11 cellular contexts compared by ENCODE assay signal in genomic region chr3:141230293-141230692, GRCh38. TPM values are rescaled to one million over a fixed set of nuclear protein-coding genes. Genes with fewer than 3 reads are reported as not detected.
DNase-seq lines count a peak whose midpoint lies in the region; ATAC-seq and TF ChIP-seq lines count a peak whose summit lies in the region.
"Had no signal": no experiment of that assay in that cellular context is flagged by ENCODE, and none has a peak within 500 bp of the region (broad histone marks: within the 10 kb centered on the region; RNA-seq: fewer than 3 reads in every experiment).

No MANE protein-coding gene starts in this region.

- peaks cover 4% of the 10 kb centered on the region for H3K9me3 Mint-ChIP-seq in T-helper 2 cell treated with Interferon-gamma antibody and Interleukin-4, amounts not matched to agents 5 μg/mL and 100 μg/mL, for 36 hours
- H3K9me3 Mint-ChIP-seq in activated naive CD8-positive, alpha-beta T cell treated with anti-CD3 and anti-CD28 coated beads, Interleukin-2, amount 50 U/mL, for 24 hours: no peaks in the 10 kb centered on the region
- H3K9me3 Mint-ChIP-seq in nephron progenitor cell: peaks cover 10% of the 10 kb centered on the region

- H3K27ac Mint-ChIP-seq in T-helper 2 cell treated with Interferon-gamma antibody and Interleukin-4, amounts not matched to agents 5 μg/mL and 100 μg/mL, for 36 hours: peak overlapping the region; percentile 98
- peak overlapping the region; percentile 95 for H3K27ac Mint-ChIP-seq in activated naive CD8-positive, alpha-beta T cell treated with anti-CD3 and anti-CD28 coated beads, Interleukin-2, amount 50 U/mL, for 24 hours
- no peak overlapping the region for H3K27ac Mint-ChIP-seq in nephron progenitor cell

- H3K4me1 Mint-ChIP-seq in T-helper 2 cell treated with Interferon-gamma antibody and Interleukin-4, amounts not matched to agents 5 μg/mL and 100 μg/mL, for 36 hours (ENCODE audit: low read depth): peaks cover 47% of the 10 kb centered on the region
- peaks cover 36% of the 10 kb centered on the region for H3K4me1 Mint-ChIP-seq in activated naive CD8-positive, alpha-beta T cell treated with anti-CD3 and anti-CD28 coated beads, Interleukin-2, amount 50 U/mL, for 24 hours
- H3K4me1 Mint-ChIP-seq in nephron progenitor cell: peaks cover 28% of the 10 kb centered on the region

- no peak for TF ChIP-seq CTCF in nephron progenitor cell (IDR thresholded peaks at IDR 0.05)

- ATAC-seq in activated naive CD8-positive, alpha-beta T cell treated with anti-CD3 and anti-CD28 coated beads, Interleukin-2, amount 50 U/mL, for 24 hours: no peak
- ATAC-seq in HG03442 (IDR thresholded peaks at IDR 0.05; ENCODE audit: unreplicated experiment) (no peak), GM19328 (IDR thresholded peaks at IDR 0.05; ENCODE audit: unreplicated experiment) (no peak)

- DNase-seq in T-helper 2 cell treated with Interferon-gamma antibody and Interleukin-4, amounts not matched to agents 5 μg/mL and 100 μg/mL, for 36 hours (ENCODE audit: low spot score): no peak
- no peak for DNase-seq in T-helper 2 cell
- no peak for DNase-seq in Jurkat, Clone E6-1 (ENCODE audit: low read depth, low spot score)
- no peak for DNase-seq in activated naive CD8-positive, alpha-beta T cell treated with anti-CD3 and anti-CD28 coated beads, Interleukin-2, amount 50 U/mL, for 24 hours
- no peak for DNase-seq in nephron progenitor cell
- DNase-seq in NCI-H226: no peak
- DNase-seq: cerebellar nuclear complex, hippocampal formation, left colon had no signal

- peaks cover 11% of the 10 kb centered on the region for H3K27me3 Mint-ChIP-seq in T-helper 2 cell treated with Interferon-gamma antibody and Interleukin-4, amounts not matched to agents 5 μg/mL and 100 μg/mL, for 36 hours (ENCODE audit: low read depth)
- H3K27me3 Mint-ChIP-seq in activated naive CD8-positive, alpha-beta T cell treated with anti-CD3 and anti-CD28 coated beads, Interleukin-2, amount 50 U/mL, for 24 hours: no peaks in the 10 kb centered on the region
- peaks cover 54% of the 10 kb centered on the region for H3K27me3 Mint-ChIP-seq in nephron progenitor cell (ENCODE audit: low read depth, poor library complexity)

- peak overlapping the region; percentile 94 for H3K4me3 Mint-ChIP-seq in T-helper 2 cell treated with Interferon-gamma antibody and Interleukin-4, amounts not matched to agents 5 μg/mL and 100 μg/mL, for 36 hours
- peak overlapping the region; percentile 86 for H3K4me3 Mint-ChIP-seq in activated naive CD8-positive, alpha-beta T cell treated with anti-CD3 and anti-CD28 coated beads, Interleukin-2, amount 50 U/mL, for 24 hours
- H3K4me3 Mint-ChIP-seq in nephron progenitor cell: peak overlapping the region; percentile 78

- H3K36me3 Mint-ChIP-seq in T-helper 2 cell treated with Interferon-gamma antibody and Interleukin-4, amounts not matched to agents 5 μg/mL and 100 μg/mL, for 36 hours (ENCODE audit: low read depth): peaks cover 9% of the 10 kb centered on the region
- H3K36me3 Mint-ChIP-seq in activated naive CD8-positive, alpha-beta T cell treated with anti-CD3 and anti-CD28 coated beads, Interleukin-2, amount 50 U/mL, for 24 hours (ENCODE audit: low read depth): no peaks in the 10 kb centered on the region
- peaks cover 13% of the 10 kb centered on the region for H3K36me3 Mint-ChIP-seq in nephron progenitor cell (ENCODE audit: low read depth)

- peak overlapping the region; percentile 83 for H3K4me3 ChIP-seq in Jurkat, Clone E6-1 (ENCODE audit: low read length)

RNA-seq across cellular contexts. Expression of gene PXYLP1, which starts 1.3 kb away (rescaled TPM):
- 22.2 TPM for polyA plus RNA-seq in Jurkat, Clone E6-1 (2012; ENCODE audit: insufficient read depth, insufficient read length)
